ENCODE assay signal across 1 cellular context in genomic region chr5:140165101-140165920, GRCh38.
TF ChIP-seq lines count a peak whose summit lies in the region.

No MANE protein-coding gene starts in this region.

TF ChIP-seq in K562, 482 proteins besides CTCF, POLR2A, EP300 and RAD21 (continued from another document):
- TF ChIP-seq, protein P1, sequence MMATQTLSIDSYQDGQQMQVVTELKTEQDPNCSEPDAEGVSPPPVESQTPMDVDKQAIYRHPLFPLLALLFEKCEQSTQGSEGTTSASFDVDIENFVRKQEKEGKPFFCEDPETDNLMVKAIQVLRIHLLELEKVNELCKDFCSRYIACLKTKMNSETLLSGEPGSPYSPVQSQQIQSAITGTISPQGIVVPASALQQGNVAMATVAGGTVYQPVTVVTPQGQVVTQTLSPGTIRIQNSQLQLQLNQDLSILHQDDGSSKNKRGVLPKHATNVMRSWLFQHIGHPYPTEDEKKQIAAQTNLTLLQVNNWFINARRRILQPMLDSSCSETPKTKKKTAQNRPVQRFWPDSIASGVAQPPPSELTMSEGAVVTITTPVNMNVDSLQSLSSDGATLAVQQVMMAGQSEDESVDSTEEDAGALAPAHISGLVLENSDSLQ (IDR thresholded peaks at IDR 0.05) = peak; percentile 73
- TF ChIP-seq TAF9B (IDR thresholded peaks at IDR 0.05; ENCODE audit: partially characterized antibody) (no peak), BCOR (IDR thresholded peaks at IDR 0.05) (peak; percentile 31; the same call in 1 of the 2 replicates), VEZF1 (CRISPR knock-in tag; IDR thresholded peaks at IDR 0.05) (peak; percentile 26; the same call in 1 of the 2 replicates), NFIC (IDR thresholded peaks at IDR 0.05) (0 out of 2 replicates have a peak, but pooled peaks have one; percentile 8), MEIS2 (IDR thresholded peaks at IDR 0.05; ENCODE audit: partially characterized antibody) (peak; percentile 14), SMARCA5 (IDR thresholded peaks at IDR 0.05) (peak; percentile 73; the same call in 1 of the 2 replicates), ZFP36 (IDR thresholded peaks at IDR 0.05; ENCODE audit: low read depth, low read length, partially characterized antibody) (peak; percentile 94)
- TF ChIP-seq, protein P2, sequence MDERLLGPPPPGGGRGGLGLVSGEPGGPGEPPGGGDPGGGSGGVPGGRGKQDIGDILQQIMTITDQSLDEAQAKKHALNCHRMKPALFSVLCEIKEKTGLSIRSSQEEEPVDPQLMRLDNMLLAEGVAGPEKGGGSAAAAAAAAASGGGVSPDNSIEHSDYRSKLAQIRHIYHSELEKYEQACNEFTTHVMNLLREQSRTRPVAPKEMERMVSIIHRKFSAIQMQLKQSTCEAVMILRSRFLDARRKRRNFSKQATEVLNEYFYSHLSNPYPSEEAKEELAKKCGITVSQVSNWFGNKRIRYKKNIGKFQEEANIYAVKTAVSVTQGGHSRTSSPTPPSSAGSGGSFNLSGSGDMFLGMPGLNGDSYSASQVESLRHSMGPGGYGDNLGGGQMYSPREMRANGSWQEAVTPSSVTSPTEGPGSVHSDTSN (CRISPR knock-in tag; IDR thresholded peaks at IDR 0.05; ENCODE audit: low read depth) = no peak
- TF ChIP-seq, protein P2 (tag; conservative IDR thresholded peaks at IDR 0.05; ENCODE audit: low read depth) = 0 out of 2 replicates have a peak, but pooled peaks have one; percentile 10
TF ChIP-seq in K562: peak in this region for 8.
